13 cellular contexts compared by ENCODE assay signal in genomic region chr12:54432815-54433164, GRCh38. TPM values are rescaled to one million over a fixed set of nuclear protein-coding genes. Genes with fewer than 3 reads are reported as not detected.
A peak's percentile ranks its signal among the peaks of the same experiment; 100 is the strongest.
DNase-seq lines count a peak whose midpoint lies in the region; ATAC-seq and TF ChIP-seq lines count a peak whose summit lies in the region.
"Had no signal": no experiment of that assay in that cellular context is flagged by ENCODE, and none has a peak within 500 bp of the region (broad histone marks: within the 10 kb centered on the region; RNA-seq: fewer than 3 reads in every experiment).

No MANE protein-coding gene starts in this region.

- no peaks in the 10 kb centered on the region for H3K36me3 ChIP-seq in muscle layer of colon (ENCODE audit: insufficient read depth, low read length)
- H3K36me3 ChIP-seq in upper lobe of left lung: no peaks in the 10 kb centered on the region

- H3K36me3 Mint-ChIP-seq in activated naive CD4-positive, alpha-beta T cell treated with anti-CD3 and anti-CD28 coated beads, Interleukin-2, amount 10 ng/mL, durations not matched to agents 7 days and 5 days: no peaks in the 10 kb centered on the region
- H3K36me3 Mint-ChIP-seq in progenitor cell of endocrine pancreas (ENCODE audit: insufficient read depth): no peaks in the 10 kb centered on the region
- H3K36me3 Mint-ChIP-seq: IgD-negative memory B cell had no signal

- H3K27me3 ChIP-seq in muscle layer of colon (ENCODE audit: control insufficient read depth in 1 of 2, insufficient read depth in 2 of 2, low read length in 2 of 2) (no peaks in the 10 kb centered on the region), upper lobe of left lung (no peaks in the 10 kb centered on the region)

- peak overlapping the region; percentile 12 for H3K9ac ChIP-seq in muscle layer of colon (ENCODE audit: low read length)

- peak overlapping the region; percentile 42 for H3K4me3 Mint-ChIP-seq in activated naive CD4-positive, alpha-beta T cell treated with anti-CD3 and anti-CD28 coated beads, Interleukin-2, amount 10 ng/mL, durations not matched to agents 7 days and 5 days
- no peak overlapping the region for H3K4me3 Mint-ChIP-seq in progenitor cell of endocrine pancreas (ENCODE audit: low read depth)
- H3K4me3 Mint-ChIP-seq: IgD-negative memory B cell had no signal

- no peak overlapping the region for H3K27ac Mint-ChIP-seq in activated naive CD4-positive, alpha-beta T cell treated with anti-CD3 and anti-CD28 coated beads, Interleukin-2, amount 10 ng/mL, durations not matched to agents 7 days and 5 days
- no peak overlapping the region for H3K27ac Mint-ChIP-seq in progenitor cell of endocrine pancreas
- H3K27ac Mint-ChIP-seq: IgD-negative memory B cell had no signal

- peaks cover 51% of the 10 kb centered on the region for H3K27me3 Mint-ChIP-seq in activated naive CD4-positive, alpha-beta T cell treated with anti-CD3 and anti-CD28 coated beads, Interleukin-2, amount 10 ng/mL, durations not matched to agents 7 days and 5 days
- H3K27me3 Mint-ChIP-seq in progenitor cell of endocrine pancreas: peaks cover 21% of the 10 kb centered on the region

- TF ChIP-seq EP300 in upper lobe of left lung (IDR thresholded peaks at IDR 0.05): no peak

- ATAC-seq in upper lobe of left lung (ENCODE audit: low FRiP score in 2 of 2) (peak in 1 of 2 donors; percentile 11), HG03045 (IDR thresholded peaks at IDR 0.05; ENCODE audit: unreplicated experiment) (no peak)

- H3K4me3 ChIP-seq in muscle layer of colon (ENCODE audit: low read depth in 1 of 2, low read length in 2 of 2) (no peak overlapping the region), upper lobe of left lung (no peak overlapping the region)

- H3K4me1 ChIP-seq in muscle layer of colon (ENCODE audit: insufficient read depth, low read length) (peaks cover 42% of the 10 kb centered on the region), upper lobe of left lung (peaks cover 31 to 50% (median 45%) of the 10 kb centered on the region in 4 donors)

- no peak for TF ChIP-seq POLR2A in upper lobe of left lung (IDR thresholded peaks at IDR 0.05)

- H3K9me3 ChIP-seq in muscle layer of colon (ENCODE audit: low read length): no peaks in the 10 kb centered on the region
- no peaks in the 10 kb centered on the region for H3K9me3 ChIP-seq in upper lobe of left lung

- H3K27ac ChIP-seq in muscle layer of colon (ENCODE audit: low read depth, low read length) (peak overlapping the region; percentile 93), upper lobe of left lung (peak overlapping the region; percentile 53 to 76 (median 70))

- CTCF ChIA-PET in activated naive CD4-positive, alpha-beta T cell treated with anti-CD3 and anti-CD28 coated beads, Interleukin-2, amount 10 ng/mL, durations not matched to agents 7 days and 5 days (lab: Charles Lee): interaction anchor here (0.7 to 3.8 kb wide), 6 partner anchors 15 to 53 kb away, joined by 3 to 45 read pairs (median 6); no protein-coding TSS in a partner anchor

- no peak for DNase-seq in activated naive CD4-positive, alpha-beta T cell treated with anti-CD3 and anti-CD28 coated beads, Interleukin-2, amount 10 ng/mL, durations not matched to agents 7 days and 5 days
- no peak for DNase-seq in activated naive CD4-positive, alpha-beta T cell (lab: John Stamatoyannopoulos, UW)
- DNase-seq in dermis microvascular lymphatic vessel endothelial cell (ENCODE audit: low read depth in 2 of 2): peak; percentile 81 to 92
- no peak for DNase-seq in upper lobe of left lung
- DNase-seq in progenitor cell of endocrine pancreas (ENCODE audit: low spot score, unreplicated experiment): no peak
- DNase-seq in kidney glomerular epithelial cell (lab: John Stamatoyannopoulos, UW): no peak
- DNase-seq: DND-41, NCI-H2081 treated with DMSO at 0.1 percent for 48 hours, small intestine had no signal

- H3K9me3 Mint-ChIP-seq in activated naive CD4-positive, alpha-beta T cell treated with anti-CD3 and anti-CD28 coated beads, Interleukin-2, amount 10 ng/mL, durations not matched to agents 7 days and 5 days: no peaks in the 10 kb centered on the region
- H3K9me3 Mint-ChIP-seq in progenitor cell of endocrine pancreas (ENCODE audit: low read depth): no peaks in the 10 kb centered on the region
- H3K9me3 Mint-ChIP-seq: IgD-negative memory B cell had no signal

- TF ChIP-seq CTCF in upper lobe of left lung (IDR thresholded peaks at IDR 0.05) (no peak), progenitor cell of endocrine pancreas (IDR thresholded peaks at IDR 0.05; ENCODE audit: unreplicated experiment) (no peak)

- H3K4me1 Mint-ChIP-seq in activated naive CD4-positive, alpha-beta T cell treated with anti-CD3 and anti-CD28 coated beads, Interleukin-2, amount 10 ng/mL, durations not matched to agents 7 days and 5 days: peaks cover 42% of the 10 kb centered on the region
- peaks cover 20% of the 10 kb centered on the region for H3K4me1 Mint-ChIP-seq in progenitor cell of endocrine pancreas (ENCODE audit: low read depth)

- 58 to 59% methylated on average over 4 of the region's 4 CpGs for WGBS in upper lobe of left lung, 2 donors

RNA-seq across cellular contexts. Expression of gene ITGA5, which starts 13.7 kb away (rescaled TPM):
- total RNA-seq in dermis microvascular lymphatic vessel endothelial cell: 299 and 342 TPM in 2 replicates
- 100 to 1,000 TPM in 2 of 6 donors, 10 to 100 TPM in 4; 48.3 to 146 (median 92.6) TPM for total RNA-seq in upper lobe of left lung
- total RNA-seq in progenitor cell of endocrine pancreas: 32.2 and 37.8 TPM in 2 replicates

RNA-seq across cellular contexts. Expression of gene GTSF1, which starts 40.6 kb away (rescaled TPM):
- total RNA-seq in dermis microvascular lymphatic vessel endothelial cell: not detected in 2 replicates
- total RNA-seq in upper lobe of left lung: 1 to 10 TPM in 4 of 6 donors, not detected in 2; 1.4 to 4.6 (median 2.2) TPM
- not detected in 2 replicates for total RNA-seq in progenitor cell of endocrine pancreas
- total RNA-seq: lower leg skin had no signal

RNA-seq across cellular contexts. Expression of gene ZNF385A, which starts 48.3 kb away (rescaled TPM):
- total RNA-seq in dermis microvascular lymphatic vessel endothelial cell (0.26 and 0.89 TPM in 2 replicates), upper lobe of left lung (10 to 100 TPM; 18.5 to 43.8 (median 23.0) TPM), progenitor cell of endocrine pancreas (15.6 and 16.6 TPM in 2 replicates)

Comparison
In these comparisons a context has a peak if more than half of its experiments do, and no peak if none do; other contexts are left out.
1. DNase-seq: peak in dermis microvascular lymphatic vessel endothelial cell (2 of 2); none in activated naive CD4-positive, alpha-beta T cell treated with anti-CD3 and anti-CD28 coated beads, Interleukin-2, amount 10 ng/mL, durations not matched to agents 7 days and 5 days (single experiment), activated naive CD4-positive, alpha-beta T cell (0 of 4), upper lobe of left lung (0 of 2), progenitor cell of endocrine pancreas (single experiment) and kidney glomerular epithelial cell (single experiment).